1 cellular context compared by ENCODE assay signal in genomic region chr11:63518548-63518947, GRCh38.
TF ChIP-seq lines count a peak whose summit lies in the region.

No MANE protein-coding gene starts in this region.

TF ChIP-seq in K562, 482 proteins besides CTCF, POLR2A, EP300 and RAD21 (continued from another document):
- TF ChIP-seq RBM34 (IDR thresholded peaks at IDR 0.05; ENCODE audit: borderline replicate concordance, insufficient read depth, low read length) = no peak
- TF ChIP-seq C11orf30 (IDR thresholded peaks at IDR 0.05; ENCODE audit: low read depth) = peak; percentile 79; the same call in 1 of the 2 replicates
- no peak for TF ChIP-seq RHOXF2B (CRISPR knock-in tag; conservative IDR thresholded peaks at IDR 0.05)
- TF ChIP-seq CSDE1 (IDR thresholded peaks at IDR 0.05) = no peak
- peak; percentile 88 for TF ChIP-seq CBFA2T3 (IDR thresholded peaks at IDR 0.05)
- TF ChIP-seq CCAR2 (IDR thresholded peaks at IDR 0.05; ENCODE audit: low read depth, low read length) = no peak
- peak; percentile 40; the same call in 1 of the 2 replicates for TF ChIP-seq POLR2AphosphoS5 (IDR thresholded peaks at IDR 0.05; ENCODE audit: control insufficient read depth, insufficient read depth, low read depth, low read length)
- TF ChIP-seq TFAP4 (CRISPR knock-in tag; IDR thresholded peaks at IDR 0.05; ENCODE audit: borderline replicate concordance) = no peak
- TF ChIP-seq CHD7 (IDR thresholded peaks at IDR 0.05; ENCODE audit: low read depth, low read length) = no peak
- TF ChIP-seq CHAMP1 (IDR thresholded peaks at IDR 0.05) = no peak
- no peak for TF ChIP-seq YY1 (IDR thresholded peaks at IDR 0.05; ENCODE audit: borderline replicate concordance in 1 of 3, control insufficient read depth in 1 of 3, extremely low read depth in 1 of 3, insufficient read depth in 3 of 3, insufficient read length in 1 of 3, insufficient replicate concordance in 2 of 3, low read depth in 1 of 3, low read length in 2 of 3)
- no peak for TF ChIP-seq POLR2AphosphoS2 (IDR thresholded peaks at IDR 0.05; ENCODE audit: low read length)
- peak; percentile 66 for TF ChIP-seq CREM (IDR thresholded peaks at IDR 0.05; ENCODE audit: low read depth)
- TF ChIP-seq PCBP2 (IDR thresholded peaks at IDR 0.05; ENCODE audit: low read depth, low read length, poor library complexity, severe bottlenecking) = no peak
TF ChIP-seq in K562: peak in this region for 49.
